In genomic region chr4:38411092-38411491, GRCh38 we compare ENCODE assay signal across 13 cellular contexts.
DNase-seq lines count a peak whose midpoint lies in the region; ATAC-seq and TF ChIP-seq lines count a peak whose summit lies in the region.
"Had no signal": no experiment of that assay in that cellular context is flagged by ENCODE, and none has a peak within 500 bp of the region (broad histone marks: within the 10 kb centered on the region; RNA-seq: fewer than 3 reads in every experiment).

No MANE protein-coding gene starts in this region.

- intact Hi-C loops in activated naive CD4-positive, alpha-beta T cell treated with anti-CD3 and anti-CD28 coated beads for 36 hours (cut with micrococcal nuclease) = loop anchor here (5.0 kb wide), 1 partner anchor 96 kb away; no protein-coding TSS in a partner anchor
- intact Hi-C loops in lower leg skin (cut with DNase I; ENCODE audit: low total_unique reads) = no loop called here

- CTCF ChIA-PET in activated naive CD4-positive, alpha-beta T cell treated with anti-CD3 and anti-CD28 coated beads for 36 hours (lab: Charles Lee) = interaction anchor here (1.1 to 1.2 kb wide), 2 partner anchors 39 to 91 kb away, joined by 3 read pairs; no protein-coding TSS in a partner anchor

- ATAC-seq in GM21528 (IDR thresholded peaks at IDR 0.05; ENCODE audit: low FRiP score, unreplicated experiment) = peak; percentile 84
- ATAC-seq in HG03378 (IDR thresholded peaks at IDR 0.05; ENCODE audit: unreplicated experiment) = peak; percentile 88
- peak; percentile 12 for ATAC-seq in stimulated activated memory B cell treated with anti-CD40 and anti-IgM and Interleukin-4, amounts not matched to agents 10 μg/mL and 1 μg/mL and 100 μg/mL, for 72 hours
- ATAC-seq: esophagus mucosa had no signal

- no peak overlapping the region for H3K4me3 Mint-ChIP-seq in activated naive CD4-positive, alpha-beta T cell treated with anti-CD3 and anti-CD28 coated beads for 36 hours
- H3K4me3 Mint-ChIP-seq in stimulated activated memory B cell treated with anti-CD40 and anti-IgM and Interleukin-4, amounts not matched to agents 10 μg/mL and 1 μg/mL and 100 μg/mL, for 72 hours = no peak overlapping the region

- H3K27me3 Mint-ChIP-seq in activated naive CD4-positive, alpha-beta T cell treated with anti-CD3 and anti-CD28 coated beads for 36 hours (ENCODE audit: low read depth) = no peaks in the 10 kb centered on the region
- peaks cover 48% of the 10 kb centered on the region for H3K27me3 Mint-ChIP-seq in stimulated activated memory B cell treated with anti-CD40 and anti-IgM and Interleukin-4, amounts not matched to agents 10 μg/mL and 1 μg/mL and 100 μg/mL, for 72 hours

- no peaks in the 10 kb centered on the region for H3K36me3 Mint-ChIP-seq in activated naive CD4-positive, alpha-beta T cell treated with anti-CD3 and anti-CD28 coated beads for 36 hours (ENCODE audit: low read depth)
- no peaks in the 10 kb centered on the region for H3K36me3 Mint-ChIP-seq in stimulated activated memory B cell treated with anti-CD40 and anti-IgM and Interleukin-4, amounts not matched to agents 10 μg/mL and 1 μg/mL and 100 μg/mL, for 72 hours

- 69 to 83% methylated on average over 4 of the region's 4 CpGs for WGBS in lower leg skin, 2 donors

- no peaks in the 10 kb centered on the region for H3K9me3 Mint-ChIP-seq in activated naive CD4-positive, alpha-beta T cell treated with anti-CD3 and anti-CD28 coated beads for 36 hours
- no peaks in the 10 kb centered on the region for H3K9me3 Mint-ChIP-seq in stimulated activated memory B cell treated with anti-CD40 and anti-IgM and Interleukin-4, amounts not matched to agents 10 μg/mL and 1 μg/mL and 100 μg/mL, for 72 hours

- TF ChIP-seq CTCF in lower leg skin (IDR thresholded peaks at IDR 0.05) = no peak

- H3K27ac Mint-ChIP-seq in activated naive CD4-positive, alpha-beta T cell treated with anti-CD3 and anti-CD28 coated beads for 36 hours = no peak overlapping the region
- no peak overlapping the region for H3K27ac Mint-ChIP-seq in stimulated activated memory B cell treated with anti-CD40 and anti-IgM and Interleukin-4, amounts not matched to agents 10 μg/mL and 1 μg/mL and 100 μg/mL, for 72 hours

- DNase-seq in activated naive CD4-positive, alpha-beta T cell treated with anti-CD3 and anti-CD28 coated beads for 36 hours = peak; percentile 44
- no peak for DNase-seq in activated naive CD4-positive, alpha-beta T cell (lab: John Stamatoyannopoulos, UW)
- no peak for DNase-seq in lower leg skin (ENCODE audit: low spot score in 2 of 2)
- no peak for DNase-seq in cortex of kidney (lab: John Stamatoyannopoulos, UW)
- no peak for DNase-seq in NCI-H748 (lab: John Stamatoyannopoulos, UW; ENCODE audit: unreplicated experiment)
- DNase-seq: activated T-cell treated with anti-CD3 and anti-CD28 coated beads, Interleukin-2, amount 50 U/mL, for 1 hour; DMS53; sigmoid colon had no signal

- no peak overlapping the region for H3K4me3 ChIP-seq in lower leg skin (ENCODE audit: low read depth, poor library complexity, severe bottlenecking)
- H3K4me3 ChIP-seq: cardiac muscle cell, sigmoid colon had no signal

- H3K4me1 Mint-ChIP-seq in activated naive CD4-positive, alpha-beta T cell treated with anti-CD3 and anti-CD28 coated beads for 36 hours (ENCODE audit: low read depth) = peaks cover 13% of the 10 kb centered on the region
- H3K4me1 Mint-ChIP-seq in stimulated activated memory B cell treated with anti-CD40 and anti-IgM and Interleukin-4, amounts not matched to agents 10 μg/mL and 1 μg/mL and 100 μg/mL, for 72 hours = peaks cover 9% of the 10 kb centered on the region

- TF ChIP-seq POLR2A in lower leg skin (IDR thresholded peaks at IDR 0.05) = no peak

Comparison
In these comparisons a context has a peak if more than half of its experiments do, and no peak if none do; other contexts are left out.
1. ATAC-seq: peak in every context shown above with its lines; median percentile 88 in HG03378; 84 in GM21528; 12 in stimulated activated memory B cell treated with anti-CD40 and anti-IgM and Interleukin-4, amounts not matched to agents 10 μg/mL and 1 μg/mL and 100 μg/mL, for 72 hours.